ENCODE assay signal across 13 cellular contexts in the genomic region with DNA sequence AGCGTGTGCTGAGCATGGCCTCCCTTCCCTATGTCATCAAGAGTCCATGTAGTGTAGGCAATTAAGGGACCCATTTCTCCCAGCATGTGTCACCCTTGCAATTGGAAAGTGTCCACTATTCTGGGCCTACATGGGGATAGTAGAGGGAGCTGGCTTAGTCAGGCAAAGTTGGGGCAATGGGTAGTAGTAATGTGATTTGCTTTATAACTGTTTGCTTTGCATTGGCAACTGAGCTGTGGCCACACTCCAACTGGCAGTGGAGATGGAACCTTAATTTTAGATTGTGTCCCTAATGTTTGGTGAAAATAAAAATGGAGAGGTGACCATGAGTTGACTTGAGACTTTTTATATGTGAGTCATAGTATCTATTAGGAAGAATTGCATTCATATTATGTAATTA.
DNase-seq lines count a peak whose midpoint lies in the region; ATAC-seq and TF ChIP-seq lines count a peak whose summit lies in the region.
"Had no signal": no experiment of that assay in that cellular context is flagged by ENCODE, and none has a peak within 500 bp of the region (broad histone marks: within the 10 kb centered on the region; RNA-seq: fewer than 3 reads in every experiment).

No MANE protein-coding gene starts in this region.

- H3K4me2 ChIP-seq in neuronal stem cell (ENCODE audit: insufficient read depth, low read length, poor library complexity, severe bottlenecking), result no peak overlapping the region
- H3K4me2 ChIP-seq: BLaER1 had no signal

- H3K27me3 ChIP-seq in heart right ventricle (no peaks in the 10 kb centered on the region), left ventricle myocardium inferior (ENCODE audit: low read depth) (no peaks in the 10 kb centered on the region), MG63 (no peaks in the 10 kb centered on the region), neuronal stem cell (ENCODE audit: control insufficient read depth in 3 of 3, insufficient read depth in 3 of 3, low read depth in 1 of 3, low read length in 3 of 3) (no peaks in the 10 kb centered on the region), BE2C (no peaks in the 10 kb centered on the region)
- H3K27me3 ChIP-seq: BLaER1 had no signal

- H3K18ac ChIP-seq in neuronal stem cell (ENCODE audit: low read length), result no peak overlapping the region

- H3K23ac ChIP-seq in neuronal stem cell (ENCODE audit: low read depth, low read length, poor library complexity), result no peak overlapping the region

- H3K27ac ChIP-seq in heart right ventricle (peak overlapping the region in 3 of 10 donors; percentile 9 to 19 (median 10)), left ventricle myocardium inferior (replicated peaks) (no peak overlapping the region), neuronal stem cell (replicated peaks; ENCODE audit: low read length) (no peak overlapping the region)
- H3K27ac ChIP-seq: BLaER1, GM23248 had no signal

- H2BK15ac ChIP-seq in neuronal stem cell (ENCODE audit: low read length), result peak overlapping the region; percentile 51

- no peak overlapping the region for H4K91ac ChIP-seq in neuronal stem cell (ENCODE audit: low read depth, low read length, poor library complexity)

- no peak overlapping the region for H3K9ac ChIP-seq in neuronal stem cell (ENCODE audit: low read depth, low read length, poor library complexity)
- H3K9ac ChIP-seq: BLaER1, GM23248 had no signal

- intact Hi-C loops in heart right ventricle (cut with DNase I), result no loop called here
- intact Hi-C loops in left ventricle myocardium inferior (cut with micrococcal nuclease), result no loop called here

- H3K4ac ChIP-seq in neuronal stem cell (ENCODE audit: low read length), result no peak overlapping the region

- no peak overlapping the region for H4K8ac ChIP-seq in neuronal stem cell (ENCODE audit: low read depth, low read length)

- no peaks in the 10 kb centered on the region for H3K79me1 ChIP-seq in neuronal stem cell (ENCODE audit: low read depth, low read length)

- no peaks in the 10 kb centered on the region for H3K9me3 ChIP-seq in heart right ventricle
- no peaks in the 10 kb centered on the region for H3K9me3 ChIP-seq in left ventricle myocardium inferior (replicated peaks)
- H3K9me3 ChIP-seq in MG63, result no peaks in the 10 kb centered on the region
- H3K9me3 ChIP-seq in neuronal stem cell (replicated peaks in 1 of 2; ENCODE audit: control insufficient read depth in 2 of 2, insufficient read depth in 1 of 2, low read depth in 1 of 2, low read length in 2 of 2), result no peaks in the 10 kb centered on the region
- no peaks in the 10 kb centered on the region for H3K9me3 ChIP-seq in BE2C
- H3K9me3 ChIP-seq: BLaER1 had no signal

- WGBS in heart right ventricle, 2 donors, result 98 to 100% methylated on average over 1 of the region's 1 CpG
- WGBS in neuronal stem cell (ENCODE audit: extremely low coverage in 2 of 2, insufficient read length in 2 of 2, insufficient replicate concordance in 1 of 2), 2 donors, result no CpG with 5 or more reads among the region's 1 CpG

- H2BK12ac ChIP-seq in neuronal stem cell (ENCODE audit: low read length), result no peak overlapping the region

- ATAC-seq in heart right ventricle, result peak in 5 of 8 donors; percentile 23 to 60 (median 36)
- ATAC-seq: GM12878, HCT116, HepG2 had no signal

- no peak overlapping the region for H3K14ac ChIP-seq in neuronal stem cell (ENCODE audit: low read length)

- peaks cover 0 to 47% (median 18%) of the 10 kb centered on the region in 9 donors for H3K4me1 ChIP-seq in heart right ventricle
- peaks cover 83% of the 10 kb centered on the region for H3K4me1 ChIP-seq in left ventricle myocardium inferior
- peaks cover 0 to 8% of the 10 kb centered on the region in 2 donors for H3K4me1 ChIP-seq in neuronal stem cell (ENCODE audit: control insufficient read depth in 2 of 2, insufficient read depth in 1 of 2, low read depth in 1 of 2, low read length in 2 of 2)
- no peaks in the 10 kb centered on the region for H3K4me1 ChIP-seq in BE2C
- H3K4me1 ChIP-seq: BLaER1 had no signal

- TF ChIP-seq CTCF in heart right ventricle (IDR thresholded peaks at IDR 0.05) (no peak), left ventricle myocardium inferior (IDR thresholded peaks at IDR 0.05; ENCODE audit: borderline replicate concordance) (no peak), BE2C (IDR thresholded peaks at IDR 0.05; ENCODE audit: low read depth, low read length) (no peak)

- no peak overlapping the region for H2AK5ac ChIP-seq in neuronal stem cell (ENCODE audit: low read depth, low read length)

- H2BK5ac ChIP-seq in neuronal stem cell (ENCODE audit: low read length), result no peak overlapping the region

- H3K36me3 ChIP-seq in heart right ventricle (no peaks in the 10 kb centered on the region), left ventricle myocardium inferior (no peaks in the 10 kb centered on the region), MG63 (no peaks in the 10 kb centered on the region), neuronal stem cell (replicated peaks in 1 of 2; ENCODE audit: control insufficient read depth in 2 of 2, insufficient read depth in 2 of 2, low read length in 2 of 2) (no peaks in the 10 kb centered on the region), BE2C (no peaks in the 10 kb centered on the region)
- H3K36me3 ChIP-seq: BLaER1 had no signal

- DNase-seq in heart right ventricle, result peak in 1 of 2 donors; percentile 21
- no peak for DNase-seq in left ventricle myocardium inferior
- peak; percentile 20 for DNase-seq in MG63
- DNase-seq in neuronal stem cell (ENCODE audit: low spot score), result no peak
- DNase-seq in BE2C, result no peak
- no peak for DNase-seq in NCI-H2227 treated with DMSO at 0.1 percent for 48 hours (lab: John Stamatoyannopoulos, UW)
- DNase-seq: CD4-positive, CD25-positive, alpha-beta regulatory T cell; DMS 273 treated with DMSO at 0.1 percent for 48 hours; GM23248 had no signal

- no peak overlapping the region for H2BK120ac ChIP-seq in neuronal stem cell (ENCODE audit: low read depth, low read length)

- H2AFZ ChIP-seq in neuronal stem cell (ENCODE audit: low read length), result no peak overlapping the region
- H2AFZ ChIP-seq: GM23248 had no signal

- no peak overlapping the region for H3K4me3 ChIP-seq in heart right ventricle
- H3K4me3 ChIP-seq in left ventricle myocardium inferior, result no peak overlapping the region
- H3K4me3 ChIP-seq in MG63, result no peak overlapping the region
- H3K4me3 ChIP-seq in neuronal stem cell (ENCODE audit: low read length in 2 of 2), result no peak overlapping the region
- no peak overlapping the region for H3K4me3 ChIP-seq in BE2C (ENCODE audit: low read depth, low read length)
- H3K4me3 ChIP-seq: BLaER1, GM12878, GM23248 had no signal
